Comparison of ENCODE assay signal across 8 cellular contexts in the genomic region with DNA sequence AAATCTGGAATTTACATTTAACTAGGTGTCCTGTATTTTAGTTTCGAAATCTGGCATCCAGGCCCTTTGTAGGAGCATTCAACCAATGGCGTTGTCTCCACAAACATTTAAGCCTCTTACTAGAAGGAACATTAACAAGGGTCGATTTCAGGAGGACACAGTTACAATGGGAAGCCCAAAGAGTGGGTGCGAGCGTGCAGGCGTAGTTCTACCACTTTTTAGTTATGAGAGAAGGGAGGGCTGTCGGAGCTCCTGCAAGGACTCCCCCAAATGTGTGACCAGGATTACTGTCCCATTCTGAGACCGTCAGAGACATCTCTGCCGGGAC.
A peak's percentile ranks its signal among the peaks of the same experiment; 100 is the strongest.
DNase-seq lines count a peak whose midpoint lies in the region; ATAC-seq and TF ChIP-seq lines count a peak whose summit lies in the region.

No MANE protein-coding gene starts in this region.

- no peaks in the 10 kb centered on the region for H3K27me3 ChIP-seq in HUES48 (ENCODE audit: control insufficient read depth, insufficient read depth, low read length)

- TF ChIP-seq CTCF in GM13976 (IDR thresholded peaks at IDR 0.05; ENCODE audit: borderline replicate concordance, control extremely low read depth, extremely low read depth, insufficient read depth, missing control alignments): no peak

- peak overlapping the region; percentile 90 for H3K27ac ChIP-seq in HUES48 (ENCODE audit: low read depth, low read length)

- no peaks in the 10 kb centered on the region for H3K9me3 ChIP-seq in HUES48 (ENCODE audit: control insufficient read depth, insufficient read depth, low read length)

- ATAC-seq in GM19351 (IDR thresholded peaks at IDR 0.05; ENCODE audit: unreplicated experiment) (peak; percentile 26), HG03280 (IDR thresholded peaks at IDR 0.05; ENCODE audit: unreplicated experiment) (no peak)

- peaks cover 24% of the 10 kb centered on the region for H3K4me1 ChIP-seq in HUES48 (ENCODE audit: control insufficient read depth, insufficient read depth, low read length)

- H3K36me3 ChIP-seq in HUES48 (ENCODE audit: control insufficient read depth, insufficient read depth, low read length): peaks cover 25% of the 10 kb centered on the region

- peak overlapping the region; percentile 41 for H3K9ac ChIP-seq in HUES48 (ENCODE audit: low read depth, low read length)

- in situ Hi-C loops in GM13976 (cut with MboI; ENCODE audit: low sequenced_read_pairs, unreplicated experiment): no loop called here

- H3K4me3 ChIP-seq in HUES48 (ENCODE audit: low read depth, low read length): peak overlapping the region; percentile 94

- peak; percentile 33 for DNase-seq in cerebellar cortex (ENCODE audit: low spot score)
- DNase-seq in midbrain (lab: John Stamatoyannopoulos, UW): peak; percentile 62
- no peak for DNase-seq in GM13976 (ENCODE audit: low spot score)
- no peak for DNase-seq in NCI-H1105 treated with DMSO at 0.1 percent for 48 hours (lab: John Stamatoyannopoulos, UW)
- no peak for DNase-seq in putamen (ENCODE audit: low spot score)

Comparison
In these comparisons a context has a peak if more than half of its experiments do, and no peak if none do; other contexts are left out.
1. DNase-seq: peak in cerebellar cortex (single experiment) and midbrain (single experiment); none in GM13976 (single experiment), NCI-H1105 treated with DMSO at 0.1 percent for 48 hours (single experiment) and putamen (single experiment).